Comparison of ENCODE assay signal across 16 cellular contexts in the genomic region with DNA sequence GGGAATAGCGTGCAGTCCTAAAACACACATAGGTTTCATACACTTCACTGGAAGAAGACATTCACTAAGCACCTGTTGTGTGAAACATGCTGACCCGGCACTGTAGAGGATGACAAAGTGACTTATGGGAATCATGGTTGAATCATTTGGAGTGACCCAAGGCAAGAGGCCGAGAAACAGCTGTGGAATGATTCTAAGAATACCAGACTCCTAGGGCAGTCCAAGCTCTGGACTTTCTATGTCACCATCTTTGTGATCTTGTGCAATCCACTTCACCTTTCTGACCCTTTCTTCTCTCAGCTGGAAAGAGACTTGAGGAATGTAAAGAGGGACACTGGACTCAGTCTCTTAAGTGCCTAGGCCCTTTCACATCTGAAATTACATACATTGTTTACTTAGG. TPM values are rescaled to one million over a fixed set of nuclear protein-coding genes. Genes with fewer than 3 reads are reported as not detected.
DNase-seq lines count a peak whose midpoint lies in the region; ATAC-seq and TF ChIP-seq lines count a peak whose summit lies in the region.
"Had no signal": no experiment of that assay in that cellular context is flagged by ENCODE, and none has a peak within 500 bp of the region (broad histone marks: within the 10 kb centered on the region; RNA-seq: fewer than 3 reads in every experiment).

No MANE protein-coding gene starts in this region.

- H3K23ac ChIP-seq in mesenchymal stem cell (ENCODE audit: low read length in 2 of 2), result no peak overlapping the region

- H3K36me3 Mint-ChIP-seq in CD8-positive, alpha-beta T cell, result peaks cover 29% of the 10 kb centered on the region

- TF ChIP-seq EP300 in Ishikawa (IDR thresholded peaks at IDR 0.05; ENCODE audit: borderline replicate concordance), result no peak

- no peak overlapping the region for H2AK5ac ChIP-seq in mesenchymal stem cell (ENCODE audit: low read length, severe bottlenecking)

- H3K27ac ChIP-seq in mesenchymal stem cell (ENCODE audit: low read length, poor library complexity, severe bottlenecking), result peak overlapping the region; percentile 53
- no peak overlapping the region for H3K27ac ChIP-seq in CD8-positive, alpha-beta T cell (ENCODE audit: low read depth, low read length)
- H3K27ac ChIP-seq: parathyroid adenoma had no signal

- no peak overlapping the region for H2BK12ac ChIP-seq in mesenchymal stem cell (ENCODE audit: low read length in 2 of 2)

- no peak overlapping the region for H2BK5ac ChIP-seq in mesenchymal stem cell (ENCODE audit: low read depth, low read length, poor library complexity, severe bottlenecking)

- no peak overlapping the region for H3K4me3 Mint-ChIP-seq in CD8-positive, alpha-beta T cell
- H3K4me3 Mint-ChIP-seq: activated B cell treated with CpG ODN at 0.5 μM for 24 hours; activated naive CD8-positive, alpha-beta T cell had no signal

- H2AFZ ChIP-seq in mesenchymal stem cell (ENCODE audit: low read depth, low read length), result no peak overlapping the region
- H2AFZ ChIP-seq: parathyroid adenoma had no signal

- no peak overlapping the region for H3K4me3 ChIP-seq in mesenchymal stem cell (ENCODE audit: insufficient read depth in 1 of 2, low read depth in 1 of 2, low read length in 2 of 2)
- H3K4me3 ChIP-seq in CD8-positive, alpha-beta T cell (ENCODE audit: low read depth, low read length), result no peak overlapping the region

- in situ Hi-C loops in ACHN (cut with HindIII; ENCODE audit: low pct_ligation_motif_present, low pct_unique_long_range_greater_than_20kb, low sequenced_read_pairs), result no loop called here

- H3K27ac Mint-ChIP-seq in CD8-positive, alpha-beta T cell, result no peak overlapping the region
- H3K27ac Mint-ChIP-seq: activated B cell treated with CpG ODN at 0.5 μM for 24 hours; activated naive CD8-positive, alpha-beta T cell had no signal

- no peak overlapping the region for H2BK15ac ChIP-seq in mesenchymal stem cell (ENCODE audit: low read depth, poor library complexity, severe bottlenecking)

- CTCF ChIA-PET in CD8-positive, alpha-beta T cell (lab: Charles Lee), result interaction anchor here (0.9 to 1.3 kb wide), 2 partner anchors 11 to 14 kb away, joined by 3 to 4 read pairs; a partner anchor contains a TSS

- no peaks in the 10 kb centered on the region for H3K9me3 ChIP-seq in mesenchymal stem cell (ENCODE audit: control insufficient read depth, low read length)
- no peaks in the 10 kb centered on the region for H3K9me3 ChIP-seq in CD8-positive, alpha-beta T cell (ENCODE audit: low read length)

- peaks cover 2% of the 10 kb centered on the region for H3K9me3 Mint-ChIP-seq in CD8-positive, alpha-beta T cell
- H3K9me3 Mint-ChIP-seq: activated B cell treated with CpG ODN at 0.5 μM for 24 hours had no signal

- H3K4me1 ChIP-seq in mesenchymal stem cell (ENCODE audit: control insufficient read depth, insufficient read depth, low read depth, low read length), result peaks cover 17% of the 10 kb centered on the region
- H3K4me1 ChIP-seq in CD8-positive, alpha-beta T cell (ENCODE audit: insufficient read depth, low read length), result no peaks in the 10 kb centered on the region
- H3K4me1 ChIP-seq: parathyroid adenoma had no signal

- ATAC-seq in esophagus mucosa, result peak; percentile 39
- ATAC-seq in CD8-positive, alpha-beta T cell, result no peak
- no peak for ATAC-seq in GM21528 (IDR thresholded peaks at IDR 0.05; ENCODE audit: low FRiP score, unreplicated experiment)
- no peak for ATAC-seq in HG02571 (IDR thresholded peaks at IDR 0.05; ENCODE audit: unreplicated experiment)

- H3K36me3 ChIP-seq in mesenchymal stem cell (ENCODE audit: control insufficient read depth in 1 of 2, insufficient read depth in 2 of 2, low read depth in 1 of 2, low read length in 2 of 2), result peaks cover 13 to 45% of the 10 kb centered on the region in 2 experiments
- H3K36me3 ChIP-seq in CD8-positive, alpha-beta T cell (ENCODE audit: insufficient read depth, low read length), result no peaks in the 10 kb centered on the region

- peaks cover 12% of the 10 kb centered on the region for H3K79me1 ChIP-seq in mesenchymal stem cell (replicated peaks; ENCODE audit: low read length, poor library complexity, severe bottlenecking)

- no peak overlapping the region for H3K14ac ChIP-seq in mesenchymal stem cell (ENCODE audit: low read length in 2 of 2)

- no peak overlapping the region for H3K18ac ChIP-seq in mesenchymal stem cell (ENCODE audit: low read depth in 1 of 2, low read length in 2 of 2)

- TF ChIP-seq RAD21 in Ishikawa (IDR thresholded peaks at IDR 0.05; ENCODE audit: low read depth), result no peak

- H3K27me3 ChIP-seq in mesenchymal stem cell (ENCODE audit: control insufficient read depth in 1 of 2, insufficient read depth in 1 of 2, low read length in 2 of 2), result no peaks in the 10 kb centered on the region
- H3K27me3 ChIP-seq in CD8-positive, alpha-beta T cell (ENCODE audit: insufficient read depth, low read length), result no peaks in the 10 kb centered on the region

- 29% methylated on average over 2 of the region's 3 CpGs for WGBS in mesenchymal stem cell

- intact Hi-C loops in CD8-positive, alpha-beta T cell (cut with DNase I, micrococcal nuclease), result no loop called here

- peaks cover 3% of the 10 kb centered on the region for H3K4me1 Mint-ChIP-seq in CD8-positive, alpha-beta T cell (ENCODE audit: low read depth)
- H3K4me1 Mint-ChIP-seq: activated B cell treated with CpG ODN at 0.5 μM for 24 hours had no signal

- DNase-seq in ACHN, result peak; percentile 46
- DNase-seq in mesenchymal stem cell, result peak; percentile 92
- no peak for DNase-seq in CD8-positive, alpha-beta T cell
- no peak for DNase-seq in activated T-cell treated with anti-CD3 and anti-CD28 coated beads for 4 hours
- DNase-seq: activated B cell treated with CpG ODN at 0.5 μM for 24 hours, AML-193, cortex of kidney, erythroblast, NCI-H345 had no signal

- TF ChIP-seq CTCF in CD8-positive, alpha-beta T cell (IDR thresholded peaks at IDR 0.05), result no peak

- no peak overlapping the region for H3K9ac ChIP-seq in mesenchymal stem cell (ENCODE audit: low read length)
- H3K9ac ChIP-seq: parathyroid adenoma had no signal

- no peak overlapping the region for H2BK120ac ChIP-seq in mesenchymal stem cell (ENCODE audit: low read depth, low read length)

- POLR2A ChIA-PET in CD8-positive, alpha-beta T cell (lab: Charles Lee), result no interaction called here

- no peak overlapping the region for H4K8ac ChIP-seq in mesenchymal stem cell (ENCODE audit: low read length)

- H4K91ac ChIP-seq in mesenchymal stem cell (ENCODE audit: low read length), result no peak overlapping the region

- no peak overlapping the region for H3K4me2 ChIP-seq in mesenchymal stem cell (ENCODE audit: low read length, poor library complexity, severe bottlenecking)

- no peaks in the 10 kb centered on the region for H3K27me3 Mint-ChIP-seq in CD8-positive, alpha-beta T cell (ENCODE audit: low read depth)
- H3K27me3 Mint-ChIP-seq: activated B cell treated with CpG ODN at 0.5 μM for 24 hours; activated naive CD8-positive, alpha-beta T cell had no signal

- no peak overlapping the region for H3K4ac ChIP-seq in mesenchymal stem cell (ENCODE audit: low read depth in 1 of 2, low read length in 2 of 2)

TF ChIP-seq in Ishikawa, 13 proteins besides CTCF, POLR2A, EP300 and RAD21:
- TF ChIP-seq CEBPB (IDR thresholded peaks at IDR 0.05), result peak; percentile 42; the same call in 1 of the 2 replicates
- no peak for TF ChIP-seq ZBTB7A (IDR thresholded peaks at IDR 0.05; ENCODE audit: low read depth)

RNA-seq across cellular contexts. Expression of a gene that starts 13.1 kb away (rescaled TPM):
- total RNA-seq in esophagus mucosa, result 10.3 TPM
- 84.0 TPM for polyA plus RNA-seq in mesenchymal stem cell (2013, experiment 1 of 2)
- 85.5 TPM for polyA plus RNA-seq in mesenchymal stem cell (2013, experiment 2 of 2)
- total RNA-seq in CD8-positive, alpha-beta T cell, result 10 to 100 TPM; 10.2 to 10.8 TPM

RNA-seq across cellular contexts. Expression of a gene that starts 32.9 kb away (rescaled TPM):
- not detected for total RNA-seq in esophagus mucosa
- 0.21 TPM for polyA plus RNA-seq in mesenchymal stem cell (2013, experiment 1 of 2)
- polyA plus RNA-seq in mesenchymal stem cell (2013, experiment 2 of 2), result 0.30 TPM
- not detected for total RNA-seq in CD8-positive, alpha-beta T cell
- total RNA-seq: activated B cell treated with CpG ODN at 0.5 μM for 24 hours, mononuclear cell had no signal

Comparison
In these comparisons a context has a peak if more than half of its experiments do, and no peak if none do; other contexts are left out.
1. DNase-seq: peak in ACHN (single experiment) and mesenchymal stem cell (single experiment); none in CD8-positive, alpha-beta T cell (0 of 7) and activated T-cell treated with anti-CD3 and anti-CD28 coated beads for 4 hours (single experiment).